Comparison of ENCODE assay signal across 16 cellular contexts in the genomic region with DNA sequence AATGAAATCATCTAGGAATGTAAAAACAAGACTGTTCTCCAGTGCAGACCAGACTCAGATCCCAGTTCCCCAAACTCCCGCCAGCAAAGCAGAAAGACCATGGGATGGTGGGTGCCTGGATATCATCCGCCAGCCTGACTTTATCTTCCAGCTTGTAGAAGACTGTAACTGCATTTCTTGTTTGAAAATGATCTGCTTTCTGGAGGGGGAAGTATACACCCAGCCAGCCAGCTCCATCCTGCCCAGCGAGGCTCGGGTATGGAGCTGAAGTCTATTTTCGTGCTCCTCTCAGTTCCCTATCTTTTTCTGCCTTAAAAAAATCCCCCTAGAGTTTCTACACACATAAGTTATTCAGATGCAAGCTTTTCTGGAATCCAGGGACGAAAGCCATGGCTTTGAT. TPM values are rescaled to one million over a fixed set of nuclear protein-coding genes. Genes with fewer than 3 reads are reported as not detected.
DNase-seq lines count a peak whose midpoint lies in the region; ATAC-seq, FAIRE-seq and TF ChIP-seq lines count a peak whose summit lies in the region.
"Had no signal": no experiment of that assay in that cellular context is flagged by ENCODE, and none has a peak within 500 bp of the region (broad histone marks: within the 10 kb centered on the region; RNA-seq: fewer than 3 reads in every experiment).

No MANE protein-coding gene starts in this region.

- H2AK5ac ChIP-seq in mesenchymal stem cell (ENCODE audit: low read length, severe bottlenecking) = no peak overlapping the region

- DNase-seq in NOMO-1 (lab: John Stamatoyannopoulos, UW; ENCODE audit: unreplicated experiment in 2 of 2) = peak; percentile 33 to 64
- no peak for DNase-seq in GM12878 (ENCODE audit: low read depth, low spot score)
- no peak for DNase-seq in mesenchymal stem cell
- DNase-seq in OCI-M2 (lab: John Stamatoyannopoulos, UW; ENCODE audit: unreplicated experiment) = no peak
- no peak for DNase-seq in retina
- DNase-seq: activated CD4-positive, alpha-beta T cell treated with anti-CD3 and anti-CD28 coated beads, Interleukin-2, amount 50 U/mL, for 48 hours; cortex of kidney; GF-D8; NCI-H1417; NCI-H2171; testis had no signal

- H4K20me1 ChIP-seq in GM12878 (ENCODE audit: control insufficient read depth, insufficient read depth) = no peaks in the 10 kb centered on the region

- ATAC-seq in GM12878 (no peak), GM21529 (IDR thresholded peaks at IDR 0.05; ENCODE audit: unreplicated experiment) (no peak)
- ATAC-seq: left colon had no signal

- no peak overlapping the region for H2BK12ac ChIP-seq in mesenchymal stem cell (ENCODE audit: low read length in 2 of 2)

- POLR2A ChIA-PET in GM12878 (lab: Charles Lee) = no interaction called here

- no peaks in the 10 kb centered on the region for H3K36me3 ChIP-seq in GM12878 (ENCODE audit: control insufficient read depth in 2 of 2, insufficient read depth in 2 of 2, low read length in 1 of 2)
- peaks cover 0 to 14% of the 10 kb centered on the region in 2 experiments for H3K36me3 ChIP-seq in mesenchymal stem cell (ENCODE audit: control insufficient read depth in 1 of 2, insufficient read depth in 2 of 2, low read depth in 1 of 2, low read length in 2 of 2)

- no peak overlapping the region for H2BK15ac ChIP-seq in mesenchymal stem cell (ENCODE audit: low read depth, poor library complexity, severe bottlenecking)

- H2AFZ ChIP-seq in GM12878 (ENCODE audit: control insufficient read depth, low read depth, low read length) = no peak overlapping the region
- no peak overlapping the region for H2AFZ ChIP-seq in mesenchymal stem cell (ENCODE audit: low read depth, low read length)

- 0 out of 2 replicates have a peak, but pooled peaks cover 4% of the 10 kb centered on the region for H3K4me1 ChIP-seq in GM12878 (ENCODE audit: control insufficient read depth, insufficient read depth, low read length)
- peaks cover 8% of the 10 kb centered on the region for H3K4me1 ChIP-seq in mesenchymal stem cell (ENCODE audit: control insufficient read depth, insufficient read depth, low read depth, low read length)
- H3K4me1 ChIP-seq: testis had no signal

- TF ChIP-seq RAD21 in GM12878 (IDR thresholded peaks at IDR 0.05; ENCODE audit: insufficient read depth, low read depth, low read length) = no peak

- peak; percentile 23 for FAIRE-seq in GM12878 (lab: Jason Lieb, UNC)

- no peak overlapping the region for H3K4me3 ChIP-seq in GM12878
- H3K4me3 ChIP-seq in mesenchymal stem cell (ENCODE audit: insufficient read depth in 1 of 2, low read depth in 1 of 2, low read length in 2 of 2) = no peak overlapping the region
- H3K4me3 ChIP-seq: body of pancreas, smooth muscle cell, testis had no signal

- H3K18ac ChIP-seq in mesenchymal stem cell (ENCODE audit: low read depth in 1 of 2, low read length in 2 of 2) = no peak overlapping the region

- H3K14ac ChIP-seq in mesenchymal stem cell (ENCODE audit: low read length in 2 of 2) = no peak overlapping the region

- CTCF ChIA-PET in GM12878 (lab: Yijun Ruan, JAX) = interaction anchor here (1.1 to 4.0 kb wide), 5 partner anchors 26 to 207 kb away, joined by 3 to 46 read pairs (median 5); no protein-coding TSS in a partner anchor

- SMC1A ChIA-PET in GM12878 (lab: Charles Lee; ENCODE audit: uncharacterized antibody, unreplicated experiment) = no interaction called here

- TF ChIP-seq EP300 in GM12878 (IDR thresholded peaks at IDR 0.05; ENCODE audit: borderline replicate concordance in 1 of 2, control insufficient read depth in 1 of 2, low read depth in 2 of 2, low read length in 2 of 2) = no peak

- RAD21 ChIA-PET in GM12878 (lab: Charles Lee; ENCODE audit: unreplicated experiment) = no interaction called here

- no peak overlapping the region for H3K4ac ChIP-seq in mesenchymal stem cell (ENCODE audit: low read depth in 1 of 2, low read length in 2 of 2)

- H3K27ac ChIP-seq in GM12878 (ENCODE audit: control insufficient read depth, insufficient read depth) (no peak overlapping the region), mesenchymal stem cell (ENCODE audit: low read length, poor library complexity, severe bottlenecking) (no peak overlapping the region), temporal lobe (ENCODE audit: low read depth, low read length) (peak overlapping the region; percentile 40)
- H3K27ac ChIP-seq: testis had no signal

- no peak overlapping the region for H4K91ac ChIP-seq in mesenchymal stem cell (ENCODE audit: low read length)

- H3K9me3 ChIP-seq in GM12878 (replicated peaks; ENCODE audit: control insufficient read depth, insufficient read depth, low read length) (no peaks in the 10 kb centered on the region), mesenchymal stem cell (ENCODE audit: control insufficient read depth, low read length) (no peaks in the 10 kb centered on the region)
- H3K9me3 ChIP-seq: body of pancreas, testis had no signal

- H4K8ac ChIP-seq in mesenchymal stem cell (ENCODE audit: low read length) = no peak overlapping the region

- no TSS peak for BruUV-seq in GM12878 (replicated peaks; lab: Mats Ljungman, UMichigan)

- H2BK5ac ChIP-seq in mesenchymal stem cell (ENCODE audit: low read depth, low read length, poor library complexity, severe bottlenecking) = no peak overlapping the region

- H3K4me2 ChIP-seq in GM12878 (ENCODE audit: control insufficient read depth, insufficient read depth) (no peak overlapping the region), mesenchymal stem cell (ENCODE audit: low read length, poor library complexity, severe bottlenecking) (no peak overlapping the region)
- H3K4me2 ChIP-seq: smooth muscle cell had no signal

- intact Hi-C loops in GM12878 (cut with micrococcal nuclease; ENCODE audit: unreplicated experiment) = no loop called here

- H3K9ac ChIP-seq in GM12878 (ENCODE audit: control insufficient read depth, insufficient read depth, low read length) = no peak overlapping the region
- peak overlapping the region; percentile 24 for H3K9ac ChIP-seq in mesenchymal stem cell (ENCODE audit: low read length)

- no peaks in the 10 kb centered on the region for H3K27me3 ChIP-seq in GM12878 (replicated peaks in 1 of 2; ENCODE audit: control insufficient read depth in 2 of 2, insufficient read depth in 2 of 2, low read length in 1 of 2)
- no peaks in the 10 kb centered on the region for H3K27me3 ChIP-seq in mesenchymal stem cell (ENCODE audit: control insufficient read depth in 1 of 2, insufficient read depth in 1 of 2, low read length in 2 of 2)
- H3K27me3 ChIP-seq: body of pancreas, testis had no signal

- TF ChIP-seq POLR2A in GM12878 (IDR thresholded peaks at IDR 0.05; ENCODE audit: low read depth, low read length) = no peak

- TF ChIP-seq CTCF in GM12878 (IDR thresholded peaks at IDR 0.05 in 2 of 3, conservative IDR thresholded peaks at IDR 0.05 in 1 of 3; ENCODE audit: control insufficient read depth in 2 of 3, extremely low read depth in 1 of 3, insufficient read depth in 1 of 3, low read depth in 3 of 3, low read length in 3 of 3) = no peak

- H3K79me2 ChIP-seq in GM12878 (ENCODE audit: control insufficient read depth, insufficient read depth, low read length) = no peaks in the 10 kb centered on the region

- H3K23ac ChIP-seq in mesenchymal stem cell (ENCODE audit: low read length in 2 of 2) = no peak overlapping the region

- no peak overlapping the region for H2BK120ac ChIP-seq in mesenchymal stem cell (ENCODE audit: low read depth, low read length)

- no peaks in the 10 kb centered on the region for H3K79me1 ChIP-seq in mesenchymal stem cell (replicated peaks; ENCODE audit: low read length, poor library complexity, severe bottlenecking)

- in situ Hi-C loops in GM12878 (cut with MboI) = no loop called here

- 42% methylated on average over 6 of the region's 6 CpGs for WGBS in GM12878 (ENCODE audit: insufficient coverage, insufficient replicate concordance, low lambda C conversion rate, missing lambda C conversion rate)
- WGBS in mesenchymal stem cell = 93% methylated on average over 6 of the region's 6 CpGs

TF ChIP-seq in GM12878, 131 proteins besides CTCF, POLR2A, EP300 and RAD21:
- TF ChIP-seq FOXM1 (IDR thresholded peaks at IDR 0.05; ENCODE audit: low read depth, low read length) (no peak), LARP7 (IDR thresholded peaks at IDR 0.05) (no peak), TCF12 (IDR thresholded peaks at IDR 0.05; ENCODE audit: low read depth, low read length) (no peak)

RNA-seq across cellular contexts. Expression of gene CEBPG, which starts 31.0 kb away (rescaled TPM):
- 11.6 and 12.7 TPM in 2 replicates for total RNA-seq in GM12878 (2013; cell fraction: nucleolus; rRNA removed)
- total RNA-seq in GM12878 (2014; rRNA removed) (19.7 and 22.8 TPM in 2 replicates), GM12878 (2014; rRNA removed; fragmentation: Illumina TruSeq; extraction: Trizol) (20.6 and 21.2 TPM in 2 replicates), GM12878 (2021) (19.6 and 20.3 TPM in 2 replicates), temporal lobe (26.6 TPM)
- polyA plus RNA-seq in GM12878 (2011; ENCODE audit: low read depth) = 12.2 TPM
- polyA plus RNA-seq in GM12878 (2011; rRNA removed) (20.8 and 30.4 TPM in 2 replicates), GM12878 (2014; fragmentation: Illumina TruSeq; extraction: Trizol) (19.6 and 20.9 TPM in 2 replicates), GM12878 (2014; fragmentation: Nextera tagmentation; extraction: Ambion mirVana) (1 to 10 TPM; 5.2 to 8.1 TPM), GM12878 (2014; rRNA removed) (16.2 and 19.4 TPM in 2 replicates), GM12878 (2016; fragmentation: Nextera tagmentation; extraction: Ambion mirVana) (10 to 100 TPM; 21.6 to 22.4 TPM)
- 10.9 and 13.2 TPM in 2 replicates for polyA plus RNA-seq in GM12878 (2011; cell fraction: cytosol; rRNA removed)
- 10.0 and 11.6 TPM in 2 replicates for polyA plus RNA-seq in GM12878 (2011; cell fraction: nucleus; rRNA removed)
- 11.6 and 14.2 TPM in 2 replicates for polyA plus RNA-seq in GM12878 (2012)
- polyA minus RNA-seq in GM12878 (2011; rRNA and poly(A)+ RNA removed) = 12.7 and 15.5 TPM in 2 replicates
- 5.3 and 7.1 TPM in 2 replicates for polyA minus RNA-seq in GM12878 (2011; cell fraction: cytosol; rRNA and poly(A)+ RNA removed)
- 6.5 and 8.3 TPM in 2 replicates for polyA minus RNA-seq in GM12878 (2011; cell fraction: nucleus; rRNA and poly(A)+ RNA removed)
- polyA plus RNA-seq in mesenchymal stem cell (2013, experiment 1 of 2) = 12.3 TPM
- 12.5 TPM for polyA plus RNA-seq in mesenchymal stem cell (2013, experiment 2 of 2)

Comparison
In these comparisons a context has a peak if more than half of its experiments do, and no peak if none do; other contexts are left out.
1. DNase-seq: peak in NOMO-1 (2 of 2); none in GM12878 (single experiment), mesenchymal stem cell (single experiment), OCI-M2 (single experiment) and retina (single experiment).